35 cellular contexts compared by ENCODE assay signal in the genomic region with DNA sequence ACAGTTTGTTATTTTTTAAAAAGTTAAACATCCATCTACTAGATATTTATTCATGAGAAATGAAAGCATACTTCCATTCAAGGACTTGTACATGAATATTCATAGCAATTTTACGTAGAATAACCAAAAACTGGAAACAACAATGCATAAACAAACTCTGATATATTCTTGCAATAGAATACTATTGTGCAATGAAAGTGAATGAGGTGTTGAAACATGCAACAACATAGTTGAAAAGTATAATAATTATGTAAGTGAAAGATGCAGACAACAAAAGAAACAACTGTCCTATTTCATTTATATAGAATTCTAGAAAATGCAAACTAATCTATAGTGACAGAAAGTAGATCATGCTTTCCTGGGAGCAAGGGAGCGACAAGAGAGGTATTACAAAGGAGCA.
"Had no signal": no experiment of that assay in that cellular context is flagged by ENCODE, and none has a peak within 500 bp of the region (broad histone marks: within the 10 kb centered on the region; RNA-seq: fewer than 3 reads in every experiment).

No MANE protein-coding gene starts in this region.

- H3K4me3 ChIP-seq: MG63 had no signal

- H3K36me3 ChIP-seq: MG63 had no signal

- H3K9me3 ChIP-seq: MG63 had no signal

- DNase-seq: Karpas-422, Kasumi-1, MG63, MM.1S, MV-4-11, NCI-H1048, NCI-H1092, NCI-H1092 treated with DMSO at 0.1 percent for 48 hours, NCI-H1105, NCI-H1105 treated with DMSO at 0.1 percent for 48 hours, NCI-H1417, NCI-H1417 treated with DMSO at 0.1 percent for 48 hours, NCI-H1436, NCI-H1436 treated with DMSO at 0.1 percent for 48 hours, NCI-H146, NCI-H1694, NCI-H1694 treated with DMSO at 0.1 percent for 48 hours, NCI-H187, NCI-H187 treated with DMSO at 0.1 percent for 48 hours, NCI-H2029, NCI-H2029 treated with DMSO at 0.1 percent for 48 hours, NCI-H2081, NCI-H2081 treated with DMSO at 0.1 percent for 48 hours, NCI-H2107, NCI-H2171, NCI-H2171 treated with DMSO at 0.1 percent for 48 hours, NCI-H2227 treated with DMSO at 0.1 percent for 48 hours, NCI-H226, NCI-H345, NCI-H446, NCI-H446 treated with DMSO at 0.1 percent for 48 hours, NCI-H510A, NCI-H510A treated with DMSO at 0.1 percent for 48 hours, NCI-H524, NCI-H524 treated with DMSO at 0.1 percent for 48 hours had no signal

- H3K27me3 ChIP-seq: MG63 had no signal
